In genomic region chr11:93715797-93716396, GRCh38 we compare ENCODE assay signal across 27 cellular contexts. TPM values are rescaled to one million over a fixed set of nuclear protein-coding genes. Genes with fewer than 3 reads are reported as not detected.
DNase-seq lines count a peak whose midpoint lies in the region; ATAC-seq, FAIRE-seq and TF ChIP-seq lines count a peak whose summit lies in the region.
"Had no signal": no experiment of that assay in that cellular context is flagged by ENCODE, and none has a peak within 500 bp of the region (broad histone marks: within the 10 kb centered on the region; RNA-seq: fewer than 3 reads in every experiment).

No MANE protein-coding gene starts in this region.

- H3K4me1 Mint-ChIP-seq in activated CD8-positive, alpha-beta memory T cell treated with anti-CD3 and anti-CD28 coated beads, Interleukin-2, amount 10 ng/mL, durations not matched to agents 7 days and 5 days = peaks cover 21% of the 10 kb centered on the region
- H3K4me1 Mint-ChIP-seq in neural crest cell = peaks cover 19% of the 10 kb centered on the region

- H3K36me3 ChIP-seq in K562 (ENCODE audit: control insufficient read depth, insufficient read depth, low read length) = peaks cover 82% of the 10 kb centered on the region

- H3K27me3 ChIP-seq in HL-60 (ENCODE audit: insufficient read depth, poor library complexity, severe bottlenecking) = no peaks in the 10 kb centered on the region
- no peaks in the 10 kb centered on the region for H3K27me3 ChIP-seq in K562 (ENCODE audit: control insufficient read depth in 2 of 2, insufficient read depth in 2 of 2, low read length in 2 of 2)
- H3K27me3 ChIP-seq: BE2C, body of pancreas, esophagus squamous epithelium, gastroesophageal sphincter, SJSA1 had no signal

- no peak overlapping the region for H3K4me2 ChIP-seq in K562 (ENCODE audit: insufficient read depth, low read length)

- POLR2A ChIA-PET in K562 (lab: Yijun Ruan, JAX) = interaction anchor here (2.1 to 4.6 kb wide), 2 partner anchors 11 to 24 kb away, joined by 5 to 41 read pairs; partner anchors contain the start of genes C11orf54 and TAF1D

- H3K27ac Mint-ChIP-seq in activated CD8-positive, alpha-beta memory T cell treated with anti-CD3 and anti-CD28 coated beads, Interleukin-2, amount 10 ng/mL, durations not matched to agents 7 days and 5 days = peak overlapping the region; percentile 25
- H3K27ac Mint-ChIP-seq in neural crest cell (ENCODE audit: unreplicated experiment) = peak overlapping the region; percentile 50

- no peak for TF ChIP-seq POLR2A in K562 (conservative IDR thresholded peaks at IDR 0.05)

- no peaks in the 10 kb centered on the region for H3K27me3 Mint-ChIP-seq in activated CD8-positive, alpha-beta memory T cell treated with anti-CD3 and anti-CD28 coated beads, Interleukin-2, amount 10 ng/mL, durations not matched to agents 7 days and 5 days
- no peaks in the 10 kb centered on the region for H3K27me3 Mint-ChIP-seq in neural crest cell (ENCODE audit: low read depth)

- peaks cover 11% of the 10 kb centered on the region; the same call in 2 of the 3 replicates for H3K79me2 ChIP-seq in K562 (ENCODE audit: control insufficient read depth, insufficient read depth, low read length)

- WGBS in K562 (ENCODE audit: insufficient coverage, low coverage, missing lambda C conversion rate) = 88% methylated on average over 4 of the region's 4 CpGs

- H3K9me3 Mint-ChIP-seq in activated CD8-positive, alpha-beta memory T cell treated with anti-CD3 and anti-CD28 coated beads, Interleukin-2, amount 10 ng/mL, durations not matched to agents 7 days and 5 days (ENCODE audit: low read depth) = peaks cover 3% of the 10 kb centered on the region
- peaks cover 8% of the 10 kb centered on the region for H3K9me3 Mint-ChIP-seq in neural crest cell

- no peaks in the 10 kb centered on the region for H4K20me1 ChIP-seq in K562 (replicated peaks; ENCODE audit: control insufficient read depth, insufficient read depth, low read length)

- TF ChIP-seq RAD21 in K562 (CRISPR knock-in tag; conservative IDR thresholded peaks at IDR 0.05 in 1 of 2, IDR thresholded peaks at IDR 0.05 in 1 of 2) = no peak

- TF ChIP-seq CTCF in HL-60 (IDR thresholded peaks at IDR 0.05; ENCODE audit: insufficient read depth, low read length) = no peak
- no peak for TF ChIP-seq CTCF in K562 (IDR thresholded peaks at IDR 0.05 in 2 of 3, conservative IDR thresholded peaks at IDR 0.05 in 1 of 3; ENCODE audit: insufficient read depth in 2 of 3, low read depth in 1 of 3, low read length in 3 of 3)
- no peak for TF ChIP-seq CTCF in neural crest cell (conservative IDR thresholded peaks at IDR 0.05)

- in situ Hi-C loops in K562 (cut with MboI) = no loop called here

- no peak for ATAC-seq in activated CD8-positive, alpha-beta memory T cell treated with anti-CD3 and anti-CD28 coated beads, Interleukin-2, amount 10 ng/mL, durations not matched to agents 7 days and 5 days
- ATAC-seq in K562 = peak; percentile 15
- ATAC-seq: body of pancreas, gastroesophageal sphincter, mucosa of descending colon had no signal

- no peak for DNase-seq in activated CD8-positive, alpha-beta memory T cell treated with anti-CD3 and anti-CD28 coated beads, Interleukin-2, amount 10 ng/mL, durations not matched to agents 7 days and 5 days
- DNase-seq in activated CD8-positive, alpha-beta memory T cell treated with anti-CD3 and anti-CD28 coated beads, Interleukin-2, amount 50 U/mL, for 48 hours = no peak
- DNase-seq in HL-60 (ENCODE audit: low read depth in 1 of 2, low spot score in 1 of 2) (peak in 1 of 2 experiments; percentile 13), K562 (ENCODE audit: extremely low read depth in 1 of 4, low spot score in 3 of 4) (no peak), neural crest cell (ENCODE audit: low read depth, low spot score) (no peak), germinal center (ENCODE audit: low spot score) (no peak), occipital lobe (lab: John Stamatoyannopoulos, UW) (no peak)
- DNase-seq in central memory CD4-positive, alpha-beta T cell = no peak
- DNase-seq: activated CD8-positive, alpha-beta memory T cell treated with anti-CD3 and anti-CD28 coated beads, Interleukin-2, amount 50 U/mL, for 4 hours; activated effector memory CD4-positive, alpha-beta T cell treated with Interleukin-2 at 50 U/mL for 16 hours; BE2C; body of pancreas; DMS53; esophagus squamous epithelium; GF-D8; lower lobe of right lung; mucosa of descending colon; NCI-H1092 treated with DMSO at 0.1 percent for 48 hours; NCI-H1930; NCI-H69; small intestine had no signal

- no peak overlapping the region for H3K4me3 Mint-ChIP-seq in activated CD8-positive, alpha-beta memory T cell treated with anti-CD3 and anti-CD28 coated beads, Interleukin-2, amount 10 ng/mL, durations not matched to agents 7 days and 5 days
- H3K4me3 Mint-ChIP-seq in neural crest cell = no peak overlapping the region

- TF ChIP-seq EP300 in K562 (IDR thresholded peaks at IDR 0.05; ENCODE audit: low read length) = no peak

- no peak for FAIRE-seq in K562 (lab: Jason Lieb, UNC)
- FAIRE-seq: H54, HTR-8/SVneo, keratinocyte, RCC 7860, small intestine had no signal

- CTCF ChIA-PET in activated CD8-positive, alpha-beta memory T cell treated with anti-CD3 and anti-CD28 coated beads, Interleukin-2, amount 10 ng/mL, durations not matched to agents 7 days and 5 days (lab: Charles Lee) = interaction anchor here (1.4 kb wide), 1 partner anchor 12 kb away, joined by 3 read pairs; no protein-coding TSS in a partner anchor
- CTCF ChIA-PET in K562 (lab: Yijun Ruan, JAX; ENCODE audit: low intra/inter-chr PET ratio) = no interaction called here

- intact Hi-C loops in K562 (cut with micrococcal nuclease) = no loop called here

- BruUV-seq in K562 (replicated peaks; lab: Mats Ljungman, UMichigan) = no TSS peak

- H3K27ac ChIP-seq in HL-60 (replicated peaks) (peak overlapping the region; percentile 70), K562 (ENCODE audit: extremely low read depth, low read depth, low read length) (peak overlapping the region; percentile 89; the same call in 2 of the 3 replicates)
- H3K27ac ChIP-seq: body of pancreas, esophagus squamous epithelium, gastroesophageal sphincter, lower lobe of right lung, SJSA1 had no signal

- H3K9me3 ChIP-seq in K562 (replicated peaks; ENCODE audit: control insufficient read depth, insufficient read depth, low read depth, low read length) = no peaks in the 10 kb centered on the region
- H3K9me3 ChIP-seq: BE2C, body of pancreas, esophagus squamous epithelium, lower lobe of right lung, mucosa of descending colon, SJSA1 had no signal

- H2AFZ ChIP-seq in K562 (ENCODE audit: low read depth, low read length) = no peak overlapping the region

- H3K9me1 ChIP-seq in K562 (ENCODE audit: control insufficient read depth, insufficient read depth, low read length) = no peaks in the 10 kb centered on the region

- no peak overlapping the region for H3K4me3 ChIP-seq in HL-60 (replicated peaks; ENCODE audit: insufficient read depth, low read length)
- no peak overlapping the region for H3K4me3 ChIP-seq in K562
- H3K4me3 ChIP-seq: body of pancreas, esophagus squamous epithelium, gastroesophageal sphincter, lower lobe of right lung, mucosa of descending colon, SJSA1 had no signal

- peak overlapping the region in 1 of 2 experiments; percentile 19; a peak in 1 of 4 replicates for H3K9ac ChIP-seq in K562 (ENCODE audit: insufficient read depth in 1 of 2, low read depth in 2 of 2, low read length in 2 of 2)

- H3K4me1 ChIP-seq in K562 (replicated peaks in 1 of 2; ENCODE audit: control insufficient read depth in 2 of 2, insufficient read depth in 2 of 2, low read length in 2 of 2) = peaks cover 8 to 35% of the 10 kb centered on the region in 2 experiments
- H3K4me1 ChIP-seq: BE2C, body of pancreas, esophagus squamous epithelium, gastroesophageal sphincter, lower lobe of right lung had no signal

- H3K36me3 Mint-ChIP-seq in activated CD8-positive, alpha-beta memory T cell treated with anti-CD3 and anti-CD28 coated beads, Interleukin-2, amount 10 ng/mL, durations not matched to agents 7 days and 5 days = peaks cover 73% of the 10 kb centered on the region
- H3K36me3 Mint-ChIP-seq in neural crest cell (ENCODE audit: low read depth) = peaks cover 54% of the 10 kb centered on the region

RNA-seq across cellular contexts. Expression of gene TAF1D, which starts 25.4 kb away (rescaled TPM):
- 100 to 1,000 TPM; 201 to 221 TPM for total RNA-seq in activated CD8-positive, alpha-beta memory T cell treated with anti-CD3 and anti-CD28 coated beads, Interleukin-2, amount 10 ng/mL, durations not matched to agents 7 days and 5 days
- total RNA-seq in K562 (2011; cell fraction: chromatin; rRNA removed; ENCODE audit: low replicate concordance) = 288 and 1,250 TPM in 2 replicates
- 323 and 380 TPM in 2 replicates for total RNA-seq in K562 (2011; cell fraction: nucleolus; rRNA removed)
- total RNA-seq in K562 (2011; cell fraction: nucleoplasm; rRNA removed) = 528 and 703 TPM in 2 replicates
- total RNA-seq in K562 (2014; rRNA removed) (155 and 182 TPM in 2 replicates), K562 (2014; rRNA removed; fragmentation: Illumina TruSeq; extraction: Trizol) (313 and 326 TPM in 2 replicates), K562 (2015; rRNA removed; fragmentation: Illumina TruSeq; extraction: Trizol) (301 and 347 TPM in 2 replicates), K562 (2021) (189 and 193 TPM in 2 replicates), neural crest cell (151 and 154 TPM in 2 replicates), occipital lobe (157 TPM)
- polyA plus RNA-seq in K562 (2011; rRNA removed) (208 and 270 TPM in 2 replicates), K562 (2014; fragmentation: Illumina TruSeq; extraction: Trizol) (203 and 250 TPM in 2 replicates), K562 (2014; fragmentation: Nextera tagmentation; extraction: Ambion mirVana) (100 to 1,000 TPM; 122 to 123 TPM), K562 (2014; rRNA removed) (245 and 293 TPM in 2 replicates)
- 21.9 and 72.7 TPM in 2 replicates for polyA plus RNA-seq in K562 (2011; cell fraction: cytosol; rRNA removed)
- 340 and 474 TPM in 2 replicates for polyA plus RNA-seq in K562 (2011; cell fraction: nucleus; rRNA removed)
- 127 and 137 TPM in 2 replicates for polyA plus RNA-seq in K562 (2012)
- 237 and 271 TPM in 2 replicates for polyA minus RNA-seq in K562 (2011; rRNA and poly(A)+ RNA removed)
- polyA minus RNA-seq in K562 (2011; cell fraction: cytosol; rRNA and poly(A)+ RNA removed) = 59.7 and 102 TPM in 2 replicates
- polyA minus RNA-seq in K562 (2011; cell fraction: nucleus; rRNA and poly(A)+ RNA removed) = 469 and 813 TPM in 2 replicates

RNA-seq across cellular contexts. Expression of gene C11orf54, which starts 25.6 kb away (rescaled TPM):
- 10 to 100 TPM; 17.1 to 18.3 TPM for total RNA-seq in activated CD8-positive, alpha-beta memory T cell treated with anti-CD3 and anti-CD28 coated beads, Interleukin-2, amount 10 ng/mL, durations not matched to agents 7 days and 5 days
- 16.6 and 50.4 TPM in 2 replicates for total RNA-seq in K562 (2011; cell fraction: chromatin; rRNA removed; ENCODE audit: low replicate concordance)
- total RNA-seq in K562 (2011; cell fraction: nucleolus; rRNA removed) = 8.3 and 11.8 TPM in 2 replicates
- 15.0 and 27.5 TPM in 2 replicates for total RNA-seq in K562 (2011; cell fraction: nucleoplasm; rRNA removed)
- total RNA-seq in K562 (2014; rRNA removed) (12.0 and 13.4 TPM in 2 replicates), K562 (2014; rRNA removed; fragmentation: Illumina TruSeq; extraction: Trizol) (23.1 and 30.5 TPM in 2 replicates), K562 (2015; rRNA removed; fragmentation: Illumina TruSeq; extraction: Trizol) (15.3 and 16.8 TPM in 2 replicates), K562 (2021) (13.1 and 15.6 TPM in 2 replicates), neural crest cell (25.7 and 27.5 TPM in 2 replicates), occipital lobe (39.6 TPM)
- polyA plus RNA-seq in K562 (2011; rRNA removed) (26.7 and 33.0 TPM in 2 replicates), K562 (2014; fragmentation: Illumina TruSeq; extraction: Trizol) (24.3 and 25.0 TPM in 2 replicates), K562 (2014; fragmentation: Nextera tagmentation; extraction: Ambion mirVana) (10 to 100 TPM; 31.5 to 31.7 TPM), K562 (2014; rRNA removed) (15.9 and 18.3 TPM in 2 replicates)
- polyA plus RNA-seq in K562 (2011; cell fraction: cytosol; rRNA removed) = 4.4 and 11.8 TPM in 2 replicates
- 11.0 and 29.8 TPM in 2 replicates for polyA plus RNA-seq in K562 (2011; cell fraction: nucleus; rRNA removed)
- polyA plus RNA-seq in K562 (2012) = 13.4 and 23.0 TPM in 2 replicates
- 19.7 and 24.9 TPM in 2 replicates for polyA minus RNA-seq in K562 (2011; rRNA and poly(A)+ RNA removed)
- 8.9 and 11.4 TPM in 2 replicates for polyA minus RNA-seq in K562 (2011; cell fraction: cytosol; rRNA and poly(A)+ RNA removed)
- 4.7 and 9.4 TPM in 2 replicates for polyA minus RNA-seq in K562 (2011; cell fraction: nucleus; rRNA and poly(A)+ RNA removed)

RNA-seq across cellular contexts. Expression of gene CEP295, which starts 54.4 kb away (rescaled TPM):
- total RNA-seq in activated CD8-positive, alpha-beta memory T cell treated with anti-CD3 and anti-CD28 coated beads, Interleukin-2, amount 10 ng/mL, durations not matched to agents 7 days and 5 days = 10 to 100 TPM; 29.5 to 34.2 TPM
- total RNA-seq in K562 (2011; cell fraction: chromatin; rRNA removed; ENCODE audit: low replicate concordance) = 35.3 and 169 TPM in 2 replicates
- 21.8 and 36.7 TPM in 2 replicates for total RNA-seq in K562 (2011; cell fraction: nucleolus; rRNA removed)
- total RNA-seq in K562 (2011; cell fraction: nucleoplasm; rRNA removed) = 49.1 and 51.9 TPM in 2 replicates
- 26.5 and 27.1 TPM in 2 replicates for total RNA-seq in K562 (2014; rRNA removed)
- 41.8 and 47.5 TPM in 2 replicates for total RNA-seq in K562 (2014; rRNA removed; fragmentation: Illumina TruSeq; extraction: Trizol)
- total RNA-seq in K562 (2015; rRNA removed; fragmentation: Illumina TruSeq; extraction: Trizol) = 41.7 and 46.9 TPM in 2 replicates
- 22.1 and 22.2 TPM in 2 replicates for total RNA-seq in K562 (2021)
- polyA plus RNA-seq in K562 (2011; rRNA removed) = 28.5 and 31.5 TPM in 2 replicates
- polyA plus RNA-seq in K562 (2011; cell fraction: cytosol; rRNA removed) = 4.1 and 9.0 TPM in 2 replicates
- 38.1 and 51.2 TPM in 2 replicates for polyA plus RNA-seq in K562 (2011; cell fraction: nucleus; rRNA removed)
- 11.4 and 20.4 TPM in 2 replicates for polyA plus RNA-seq in K562 (2012)
- polyA plus RNA-seq in K562 (2014; fragmentation: Illumina TruSeq; extraction: Trizol) = 24.9 and 30.0 TPM in 2 replicates
- polyA plus RNA-seq in K562 (2014; fragmentation: Nextera tagmentation; extraction: Ambion mirVana) = 10 to 100 TPM in 1 of 2 experiments, 1 to 10 TPM in 1; 6.0 to 10.9 TPM
- 16.3 and 22.8 TPM in 2 replicates for polyA plus RNA-seq in K562 (2014; rRNA removed)
- 92.0 and 110 TPM in 2 replicates for polyA minus RNA-seq in K562 (2011; rRNA and poly(A)+ RNA removed)
- polyA minus RNA-seq in K562 (2011; cell fraction: cytosol; rRNA and poly(A)+ RNA removed) = 26.5 and 28.6 TPM in 2 replicates
- polyA minus RNA-seq in K562 (2011; cell fraction: nucleus; rRNA and poly(A)+ RNA removed) = 90.3 and 177 TPM in 2 replicates
- total RNA-seq in neural crest cell = 24.5 and 24.7 TPM in 2 replicates
- 42.4 TPM for total RNA-seq in occipital lobe
